ENCODE assay signal across 24 cellular contexts in genomic region chr14:81070511-81070910, GRCh38.
"Had no signal": no experiment of that assay in that cellular context is flagged by ENCODE, and none has a peak within 500 bp of the region (broad histone marks: within the 10 kb centered on the region; RNA-seq: fewer than 3 reads in every experiment).

No MANE protein-coding gene starts in this region.

- DNase-seq: activated CD4-positive, alpha-beta T cell treated with anti-CD3 and anti-CD28 coated beads for 48 hours; activated CD4-positive, alpha-beta T cell treated with anti-CD3 and anti-CD28 coated beads, Interleukin-2, amount 50 U/mL, for 4 hours; activated CD4-positive, CD25-positive, alpha-beta regulatory T cell treated with anti-CD3 and anti-CD28 coated beads, Interleukin-2, amount 50 U/mL, for 72 hours; activated CD8-positive, alpha-beta memory T cell treated with anti-CD3 and anti-CD28 coated beads, Interleukin-2, amount 50 U/mL, for 48 hours; activated CD8-positive, alpha-beta T cell treated with anti-CD3 and anti-CD28 coated beads, Interleukin-2, amount 10 ng/mL, durations not matched to agents 7 days and 5 days; activated naive CD4-positive, alpha-beta T cell treated with anti-CD3 and anti-CD28 coated beads, Interleukin-2, amount 50 U/mL, for 16 hours; activated naive CD8-positive, alpha-beta T cell treated with anti-CD3 and anti-CD28 coated beads, Interleukin-2, amount 10 ng/mL, durations not matched to agents 7 days and 5 days; activated T-cell treated with anti-CD3 and anti-CD28 coated beads, Interleukin-2, amount 50 U/mL, for 1 hour; adrenal gland; aorta; central memory CD4-positive, alpha-beta T cell; KBM-7; NCI-H1092 treated with DMSO at 0.1 percent for 48 hours; NCI-H1417 treated with DMSO at 0.1 percent for 48 hours; NCI-H187; NCI-H2081; NCI-H345; NCI-H510A; NCI-H526 treated with DMSO at 0.1 percent for 48 hours; NK-92 treated with Interleukin-12 subunit alpha and Interleukin-12 subunit beta, amount 100 ng/mL, for 24 hours; PC-9; SHP77 treated with DMSO at 0.1 percent for 48 hours; T-cell; T-helper 2 cell had no signal
